Comparison of ENCODE assay signal across 2 cellular contexts in genomic region chr1:17372955-17373354, GRCh38.
TF ChIP-seq lines count a peak whose summit lies in the region.

No MANE protein-coding gene starts in this region.

TF ChIP-seq in GM23338, 12 proteins besides CTCF, POLR2A, EP300 and RAD21:
- TF ChIP-seq ZNF331 (CRISPR knock-in tag; IDR thresholded peaks at IDR 0.05; ENCODE audit: low read depth) (no peak), JUNB (IDR thresholded peaks at IDR 0.05; ENCODE audit: unreplicated experiment) (no peak), ETS1 (IDR thresholded peaks at IDR 0.05) (no peak), REST (IDR thresholded peaks at IDR 0.05; ENCODE audit: unreplicated experiment) (no peak), CREB1 (CRISPR knock-in tag; IDR thresholded peaks at IDR 0.05; ENCODE audit: low read depth) (no peak), EZH2phosphoT487 (IDR thresholded peaks at IDR 0.05; ENCODE audit: unreplicated experiment) (no peak)

TF ChIP-seq in K562, 482 proteins besides CTCF, POLR2A, EP300 and RAD21:
- TF ChIP-seq ZNF280B (CRISPR knock-in tag; IDR thresholded peaks at IDR 0.05) (no peak), NCOA6 (IDR thresholded peaks at IDR 0.05) (no peak), MAX (CRISPR knock-in tag; IDR thresholded peaks at IDR 0.05) (no peak)
